ENCODE assay signal across 25 cellular contexts in the genomic region with DNA sequence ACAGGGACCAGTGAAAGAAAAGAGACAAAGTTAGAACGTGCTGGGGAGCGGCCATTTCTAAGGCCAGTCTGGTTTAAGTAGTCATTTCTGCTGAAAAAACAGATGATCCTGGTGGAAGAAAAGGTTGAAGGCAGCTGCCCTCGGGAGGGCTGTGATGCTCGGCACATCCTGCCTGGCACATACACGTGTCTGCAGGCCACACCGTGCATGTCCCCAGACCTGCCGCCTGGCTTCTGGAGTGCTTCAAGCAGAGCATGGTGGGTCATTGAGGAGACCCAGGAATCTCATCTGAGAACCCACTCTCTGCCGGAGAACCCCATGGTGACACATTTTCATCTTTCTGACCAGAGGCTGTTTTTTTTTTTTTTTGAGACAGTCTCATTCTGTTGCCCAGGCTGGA.
"Had no signal": no experiment of that assay in that cellular context is flagged by ENCODE, and none has a peak within 500 bp of the region (broad histone marks: within the 10 kb centered on the region; RNA-seq: fewer than 3 reads in every experiment).

No MANE protein-coding gene starts in this region.

- H3K9me3 ChIP-seq: adrenal gland, body of pancreas, heart right ventricle, ovary, prostate gland, sigmoid colon, testis, transverse colon had no signal

- H3K27me3 ChIP-seq: adrenal gland, body of pancreas, heart right ventricle, ovary, sigmoid colon, testis, transverse colon had no signal

- ATAC-seq: activated T-cell treated with anti-CD3 and anti-CD28 coated beads, Interleukin-2, amount 50 U/mL, for 72 hours; body of pancreas; esophagus mucosa; heart right ventricle; stimulated activated memory B cell treated with anti-CD40 and anti-IgM and Interleukin-4, amounts not matched to agents 10 μg/mL and 1 μg/mL and 100 μg/mL, for 72 hours had no signal

- H3K27ac ChIP-seq: adrenal gland, body of pancreas, ovary, prostate gland, sigmoid colon, testis, transverse colon had no signal

- H3K4me3 Mint-ChIP-seq: activated naive CD4-positive, alpha-beta T cell treated with anti-CD3 and anti-CD28 coated beads, Interleukin-2, amount 10 ng/mL, durations not matched to agents 7 days and 5 days; activated T-cell treated with anti-CD3 and anti-CD28 coated beads, Interleukin-2, amount 50 U/mL, for 72 hours; endodermal cell; nephron; stimulated activated memory B cell treated with anti-CD40 and anti-IgM and Interleukin-4, amounts not matched to agents 10 μg/mL and 1 μg/mL and 100 μg/mL, for 72 hours had no signal

- H3K4me1 ChIP-seq: prostate gland had no signal

- DNase-seq: activated CD4-positive, alpha-beta T cell treated with anti-CD3 and anti-CD28 coated beads for 1 hour; activated effector memory CD4-positive, alpha-beta T cell treated with anti-CD3 and anti-CD28 coated beads, Interleukin-2, amount 50 U/mL, for 16 hours; activated naive CD4-positive, alpha-beta T cell treated with anti-CD3 and anti-CD28 coated beads, Interleukin-2, amount 10 ng/mL, durations not matched to agents 7 days and 5 days; activated T-cell treated with anti-CD3 and anti-CD28 coated beads for 4 hours; activated T-cell treated with anti-CD3 and anti-CD28 coated beads, Interleukin-2, amount 50 U/mL, for 72 hours; adrenal gland; aorta; body of pancreas; caudate nucleus; endodermal cell; foreskin fibroblast; heart right ventricle; midbrain; ovary; retina; sigmoid colon; small intestine; stimulated activated CD4-positive, alpha-beta T cell treated with anti-CD3 and anti-CD28 coated beads, Interleukin-4, amount 100 ng/mL, for 24 hours; T-helper 2 cell; testis; transverse colon had no signal

- H3K36me3 ChIP-seq: ovary had no signal

- H3K27me3 Mint-ChIP-seq: activated naive CD4-positive, alpha-beta T cell treated with anti-CD3 and anti-CD28 coated beads, Interleukin-2, amount 10 ng/mL, durations not matched to agents 7 days and 5 days; stimulated activated memory B cell treated with anti-CD40 and anti-IgM and Interleukin-4, amounts not matched to agents 10 μg/mL and 1 μg/mL and 100 μg/mL, for 72 hours had no signal

- H3K4me3 ChIP-seq: adrenal gland, body of pancreas, heart right ventricle, ovary, prostate gland, sigmoid colon, testis, transverse colon had no signal

- H3K27ac Mint-ChIP-seq: activated naive CD4-positive, alpha-beta T cell treated with anti-CD3 and anti-CD28 coated beads, Interleukin-2, amount 10 ng/mL, durations not matched to agents 7 days and 5 days; activated T-cell treated with anti-CD3 and anti-CD28 coated beads, Interleukin-2, amount 50 U/mL, for 72 hours; endodermal cell; stimulated activated memory B cell treated with anti-CD40 and anti-IgM and Interleukin-4, amounts not matched to agents 10 μg/mL and 1 μg/mL and 100 μg/mL, for 72 hours had no signal

- H3K9me3 Mint-ChIP-seq: activated naive CD4-positive, alpha-beta T cell treated with anti-CD3 and anti-CD28 coated beads, Interleukin-2, amount 10 ng/mL, durations not matched to agents 7 days and 5 days; activated T-cell treated with anti-CD3 and anti-CD28 coated beads, Interleukin-2, amount 50 U/mL, for 72 hours; endodermal cell; nephron had no signal
